20 cellular contexts compared by ENCODE assay signal in genomic region chr1:231694081-231694443, GRCh38.
A peak's percentile ranks its signal among the peaks of the same experiment; 100 is the strongest.
DNase-seq lines count a peak whose midpoint lies in the region; ATAC-seq, FAIRE-seq and TF ChIP-seq lines count a peak whose summit lies in the region.
"Had no signal": no experiment of that assay in that cellular context is flagged by ENCODE, and none has a peak within 500 bp of the region (broad histone marks: within the 10 kb centered on the region; RNA-seq: fewer than 3 reads in every experiment).

No MANE protein-coding gene starts in this region.

- no peak overlapping the region for H3K14ac ChIP-seq in mesenchymal stem cell (ENCODE audit: low read length in 2 of 2)

- no peak overlapping the region for H2BK120ac ChIP-seq in mesenchymal stem cell (ENCODE audit: low read depth, low read length)

- H3K9me3 Mint-ChIP-seq in naive thymus-derived CD8-positive, alpha-beta T cell = no peaks in the 10 kb centered on the region
- H3K9me3 Mint-ChIP-seq: activated CD4-positive, alpha-beta T cell treated with anti-CD3 and anti-CD28 coated beads, Interleukin-2, amount 10 ng/mL, durations not matched to agents 24 days and 14 days; activated naive CD8-positive, alpha-beta T cell treated with anti-CD3 and anti-CD28 coated beads for 36 hours; CD4-positive, alpha-beta memory T cell; stimulated activated memory B cell treated with anti-CD40 and anti-IgM and Interleukin-4, amounts not matched to agents 10 μg/mL and 1 μg/mL and 100 μg/mL, for 72 hours had no signal

- ATAC-seq in Right ventricle myocardium inferior (peak; percentile 81), HG03432 (IDR thresholded peaks at IDR 0.05; ENCODE audit: unreplicated experiment) (no peak)
- no peak for ATAC-seq in naive thymus-derived CD8-positive, alpha-beta T cell
- ATAC-seq: stimulated activated memory B cell treated with anti-CD40 and anti-IgM and Interleukin-4, amounts not matched to agents 10 μg/mL and 1 μg/mL and 100 μg/mL, for 72 hours had no signal

- H3K36me3 ChIP-seq in right atrium auricular region (no peaks in the 10 kb centered on the region), mesenchymal stem cell (ENCODE audit: control insufficient read depth in 1 of 2, insufficient read depth in 2 of 2, low read depth in 1 of 2, low read length in 2 of 2) (peaks cover 0 to 25% of the 10 kb centered on the region in 2 experiments)
- H3K36me3 ChIP-seq: transverse colon had no signal

- H3K9me3 ChIP-seq in right atrium auricular region = no peaks in the 10 kb centered on the region
- no peaks in the 10 kb centered on the region for H3K9me3 ChIP-seq in mesenchymal stem cell (ENCODE audit: control insufficient read depth, low read length)
- H3K9me3 ChIP-seq: transverse colon had no signal

- no peak overlapping the region for H2BK15ac ChIP-seq in mesenchymal stem cell (ENCODE audit: low read depth, poor library complexity, severe bottlenecking)

- peak overlapping the region in 1 of 2 experiments; percentile 16 for H3K18ac ChIP-seq in mesenchymal stem cell (ENCODE audit: low read depth in 1 of 2, low read length in 2 of 2)

- H3K4me3 Mint-ChIP-seq in naive thymus-derived CD8-positive, alpha-beta T cell = no peak overlapping the region
- H3K4me3 Mint-ChIP-seq: activated CD4-positive, alpha-beta T cell treated with anti-CD3 and anti-CD28 coated beads, Interleukin-2, amount 10 ng/mL, durations not matched to agents 24 days and 14 days; activated naive CD8-positive, alpha-beta T cell treated with anti-CD3 and anti-CD28 coated beads for 36 hours; CD4-positive, alpha-beta memory T cell; neural crest cell; stimulated activated memory B cell treated with anti-CD40 and anti-IgM and Interleukin-4, amounts not matched to agents 10 μg/mL and 1 μg/mL and 100 μg/mL, for 72 hours had no signal

- no peak overlapping the region for H4K8ac ChIP-seq in mesenchymal stem cell (ENCODE audit: low read length)

- POLR2A ChIA-PET in naive thymus-derived CD8-positive, alpha-beta T cell (lab: Charles Lee) = no interaction called here

- H4K91ac ChIP-seq in mesenchymal stem cell (ENCODE audit: low read length) = peak overlapping the region; percentile 53

- peak overlapping the region in 1 of 2 experiments; percentile 6 for H2BK12ac ChIP-seq in mesenchymal stem cell (ENCODE audit: low read length in 2 of 2)

- no peak for TF ChIP-seq POLR2A in GM12892 (IDR thresholded peaks at IDR 0.05; ENCODE audit: low read depth, low read length)

- no peak overlapping the region for H2BK5ac ChIP-seq in mesenchymal stem cell (ENCODE audit: low read depth, low read length, poor library complexity, severe bottlenecking)

- H3K4me1 ChIP-seq in right atrium auricular region = peaks cover 0 to 13% of the 10 kb centered on the region in 2 donors
- peaks cover 11% of the 10 kb centered on the region for H3K4me1 ChIP-seq in mesenchymal stem cell (ENCODE audit: control insufficient read depth, insufficient read depth, low read depth, low read length)

- intact Hi-C loops in Right ventricle myocardium inferior (cut with DNase I) (no loop called here), dorsolateral prefrontal cortex (cut with DNase I) (loop anchor here (5.0 to 10.0 kb wide), 2 partner anchors 67 to 329 kb away; partner anchors contain the start of gene DISC1 (in 1 of the 2))

- no peak overlapping the region for H3K23ac ChIP-seq in mesenchymal stem cell (ENCODE audit: low read length in 2 of 2)

- no peak overlapping the region for H3K4me2 ChIP-seq in mesenchymal stem cell (ENCODE audit: low read length, poor library complexity, severe bottlenecking)

- FAIRE-seq in GM12892 (lab: Jason Lieb, UNC) = no peak
- FAIRE-seq: H1 had no signal

- 94% methylated on average over 11 of the region's 11 CpGs for WGBS in mesenchymal stem cell

- no peaks in the 10 kb centered on the region for H3K27me3 ChIP-seq in right atrium auricular region
- no peaks in the 10 kb centered on the region for H3K27me3 ChIP-seq in dorsolateral prefrontal cortex
- no peaks in the 10 kb centered on the region for H3K27me3 ChIP-seq in mesenchymal stem cell (ENCODE audit: control insufficient read depth in 1 of 2, insufficient read depth in 1 of 2, low read length in 2 of 2)
- H3K27me3 ChIP-seq: transverse colon had no signal

- peaks cover 0 to 31% (median 9%) of the 10 kb centered on the region in 3 donors for H3K36me3 Mint-ChIP-seq in naive thymus-derived CD8-positive, alpha-beta T cell
- H3K36me3 Mint-ChIP-seq: activated naive CD8-positive, alpha-beta T cell treated with anti-CD3 and anti-CD28 coated beads for 36 hours had no signal

- H3K9ac ChIP-seq in mesenchymal stem cell (ENCODE audit: low read length) = no peak overlapping the region

- H3K27ac ChIP-seq in right atrium auricular region = no peak overlapping the region
- H3K27ac ChIP-seq in dorsolateral prefrontal cortex = peak overlapping the region in 52 of 59 donors; percentile 0 to 88 (median 63)
- H3K27ac ChIP-seq in mesenchymal stem cell (ENCODE audit: low read length, poor library complexity, severe bottlenecking) = no peak overlapping the region
- H3K27ac ChIP-seq: skin epidermis, transverse colon had no signal

- DNase-seq in Right ventricle myocardium inferior (ENCODE audit: missing footprints) (peak; percentile 73), right atrium auricular region (ENCODE audit: low spot score) (no peak), dorsolateral prefrontal cortex (peak; percentile 28 to 69 (median 50)), mesenchymal stem cell (no peak), GDM1 (lab: John Stamatoyannopoulos, UW) (no peak), GM12892 (ENCODE audit: insufficient read length) (no peak)
- DNase-seq in naive thymus-derived CD8-positive, alpha-beta T cell = no peak
- DNase-seq: activated CD4-positive, alpha-beta T cell treated with anti-CD3 and anti-CD28 coated beads, Interleukin-2, amount 10 ng/mL, durations not matched to agents 24 days and 14 days; activated naive CD8-positive, alpha-beta T cell treated with anti-CD3 and anti-CD28 coated beads for 36 hours; activated T-cell treated with anti-CD3 and anti-CD28 coated beads, Interleukin-2, amount 50 U/mL, for 1 hour; CD4-positive, alpha-beta memory T cell; effector memory CD4-positive, alpha-beta T cell; mammary epithelial cell; MM.1S; transverse colon had no signal

- peaks cover 14 to 58% (median 22%) of the 10 kb centered on the region in 4 donors for H3K4me1 Mint-ChIP-seq in naive thymus-derived CD8-positive, alpha-beta T cell
- H3K4me1 Mint-ChIP-seq: activated naive CD8-positive, alpha-beta T cell treated with anti-CD3 and anti-CD28 coated beads for 36 hours had no signal

- H3K4ac ChIP-seq in mesenchymal stem cell (ENCODE audit: low read depth in 1 of 2, low read length in 2 of 2) = no peak overlapping the region

- H3K27ac Mint-ChIP-seq in naive thymus-derived CD8-positive, alpha-beta T cell = no peak overlapping the region
- H3K27ac Mint-ChIP-seq: activated CD4-positive, alpha-beta T cell treated with anti-CD3 and anti-CD28 coated beads, Interleukin-2, amount 10 ng/mL, durations not matched to agents 24 days and 14 days; activated naive CD8-positive, alpha-beta T cell treated with anti-CD3 and anti-CD28 coated beads for 36 hours; CD4-positive, alpha-beta memory T cell; stimulated activated memory B cell treated with anti-CD40 and anti-IgM and Interleukin-4, amounts not matched to agents 10 μg/mL and 1 μg/mL and 100 μg/mL, for 72 hours had no signal

- H2AFZ ChIP-seq in mesenchymal stem cell (ENCODE audit: low read depth, low read length) = no peak overlapping the region

- H3K4me3 ChIP-seq in right atrium auricular region (no peak overlapping the region), dorsolateral prefrontal cortex (peak overlapping the region in 23 of 59 donors; percentile 1 to 48 (median 18)), mesenchymal stem cell (ENCODE audit: insufficient read depth in 1 of 2, low read depth in 1 of 2, low read length in 2 of 2) (no peak overlapping the region)
- H3K4me3 ChIP-seq: skin epidermis, transverse colon had no signal

- peaks cover 43% of the 10 kb centered on the region for H3K79me1 ChIP-seq in mesenchymal stem cell (replicated peaks; ENCODE audit: low read length, poor library complexity, severe bottlenecking)

- H2AK5ac ChIP-seq in mesenchymal stem cell (ENCODE audit: low read length, severe bottlenecking) = no peak overlapping the region

- no peaks in the 10 kb centered on the region for H3K27me3 Mint-ChIP-seq in naive thymus-derived CD8-positive, alpha-beta T cell
- H3K27me3 Mint-ChIP-seq: activated CD4-positive, alpha-beta T cell treated with anti-CD3 and anti-CD28 coated beads, Interleukin-2, amount 10 ng/mL, durations not matched to agents 24 days and 14 days; activated naive CD8-positive, alpha-beta T cell treated with anti-CD3 and anti-CD28 coated beads for 36 hours; CD4-positive, alpha-beta memory T cell had no signal

- no peak for TF ChIP-seq CTCF in right atrium auricular region (IDR thresholded peaks at IDR 0.05)
- TF ChIP-seq CTCF in dorsolateral prefrontal cortex (IDR thresholded peaks at IDR 0.05 in 54 of 56, conservative IDR thresholded peaks at IDR 0.05 in 2 of 56; ENCODE audit: low read depth in 1 of 56, partially characterized antibody in 56 of 56) = no peak

Comparison
In these comparisons a context has a peak if more than half of its experiments do, and no peak if none do; other contexts are left out.
1. DNase-seq: peak in Right ventricle myocardium inferior (single experiment) and dorsolateral prefrontal cortex (10 of 10); none in right atrium auricular region (single experiment), mesenchymal stem cell (single experiment), GDM1 (single experiment), naive thymus-derived CD8-positive, alpha-beta T cell (0 of 10) and GM12892 (single experiment).
2. H3K27ac ChIP-seq: peak in dorsolateral prefrontal cortex (52 of 59); none in right atrium auricular region (0 of 2) and mesenchymal stem cell (single experiment).